In genomic region chr3:124760601-124761000, GRCh38 we compare ENCODE assay signal across 11 cellular contexts. TPM values are rescaled to one million over a fixed set of nuclear protein-coding genes. Genes with fewer than 3 reads are reported as not detected.
DNase-seq lines count a peak whose midpoint lies in the region; ATAC-seq, FAIRE-seq and TF ChIP-seq lines count a peak whose summit lies in the region.
"Had no signal": no experiment of that assay in that cellular context is flagged by ENCODE, and none has a peak within 500 bp of the region (broad histone marks: within the 10 kb centered on the region; RNA-seq: fewer than 3 reads in every experiment).

No MANE protein-coding gene starts in this region.

- H3K27ac Mint-ChIP-seq in activated CD8-positive, alpha-beta memory T cell treated with anti-CD3 and anti-CD28 coated beads, Interleukin-2, amount 10 ng/mL, durations not matched to agents 7 days and 5 days, result no peak overlapping the region
- H3K27ac Mint-ChIP-seq: activated T-cell treated with anti-CD3 and anti-CD28 coated beads, Interleukin-2, amount 50 U/mL, for 24 hours; T-helper 2 cell treated with Interferon-gamma antibody and Interleukin-4, amounts not matched to agents 5 μg/mL and 100 μg/mL, for 36 hours had no signal

- in situ Hi-C loops in Caki2 (cut with HindIII; ENCODE audit: low pct_unique_long_range_greater_than_20kb, low sequenced_read_pairs), result loop anchor here (25.0 kb wide), 1 partner anchor 127 kb away; the partner anchor contains the start of gene ITGB5
- in situ Hi-C loops in HepG2 (cut with HindIII; ENCODE audit: extremely low pct_ligation_motif_present, low pct_unique_long_range_greater_than_20kb), result loop anchor here (5.0 to 25.0 kb wide), 2 partner anchors 142 to 402 kb away; no protein-coding TSS in a partner anchor

- TF ChIP-seq EP300 in HepG2 (IDR thresholded peaks at IDR 0.05; ENCODE audit: low read depth in 2 of 2, low read length in 2 of 2) (no peak), HepG2 (CRISPR knock-in tag; IDR thresholded peaks at IDR 0.05; ENCODE audit: borderline replicate concordance) (no peak)

- CTCF ChIA-PET in HepG2 (lab: Yijun Ruan, JAX; ENCODE audit: low intra/inter-chr PET ratio, low total read pairs), result interaction anchor here (0.7 to 2.2 kb wide), 4 partner anchors 140 to 225 kb away, joined by 3 to 27 read pairs (median 3); no protein-coding TSS in a partner anchor
- CTCF ChIA-PET in activated CD8-positive, alpha-beta memory T cell treated with anti-CD3 and anti-CD28 coated beads, Interleukin-2, amount 10 ng/mL, durations not matched to agents 7 days and 5 days (lab: Charles Lee), result interaction anchor here (0.6 to 7.8 kb wide), 37 partner anchors 8 to 835 kb away, joined by 3 to 166 read pairs (median 4); partner anchors contain the start of gene OSBPL11

- DNase-seq in Caki2 (ENCODE audit: low read depth), result peak; percentile 18
- DNase-seq in LHCN-M2 (ENCODE audit: low read depth), result peak; percentile 98
- DNase-seq in cardiac fibroblast (ENCODE audit: low read depth in 2 of 2), result peak; percentile 66 to 78
- DNase-seq in HepG2 (ENCODE audit: low spot score), result peak; percentile 31
- no peak for DNase-seq in activated CD8-positive, alpha-beta memory T cell treated with anti-CD3 and anti-CD28 coated beads, Interleukin-2, amount 10 ng/mL, durations not matched to agents 7 days and 5 days
- no peak for DNase-seq in superior temporal gyrus (ENCODE audit: extremely low spot score)
- no peak for DNase-seq in activated CD4-positive, alpha-beta T cell treated with anti-CD3 and anti-CD28 coated beads, Interleukin-2, amount 50 U/mL, for 1 hour

- H3K4me1 ChIP-seq in HepG2 (ENCODE audit: insufficient read depth, low read length), result peaks cover 23% of the 10 kb centered on the region

- no peaks in the 10 kb centered on the region for H3K27me3 ChIP-seq in HepG2 (ENCODE audit: control insufficient read depth in 1 of 2, insufficient read depth in 2 of 2, low read length in 2 of 2)

- no peaks in the 10 kb centered on the region for H3K36me3 Mint-ChIP-seq in activated CD8-positive, alpha-beta memory T cell treated with anti-CD3 and anti-CD28 coated beads, Interleukin-2, amount 10 ng/mL, durations not matched to agents 7 days and 5 days

- peak; percentile 46 for ATAC-seq in HepG2
- no peak for ATAC-seq in activated CD8-positive, alpha-beta memory T cell treated with anti-CD3 and anti-CD28 coated beads, Interleukin-2, amount 10 ng/mL, durations not matched to agents 7 days and 5 days
- no peak for ATAC-seq in GM21447 (IDR thresholded peaks at IDR 0.05; ENCODE audit: unreplicated experiment)

- POLR2A ChIA-PET in HepG2 (lab: Yijun Ruan, JAX), result interaction anchor here (1.1 to 3.0 kb wide), 6 partner anchors 30 to 141 kb away, joined by 3 to 20 read pairs (median 5); partner anchors contain the start of genes ITGB5 and UMPS

- H3K27ac ChIP-seq in HepG2 (ENCODE audit: extremely low read length, insufficient read depth, low read length), result no peak overlapping the region

- peaks cover 4% of the 10 kb centered on the region for H3K4me1 Mint-ChIP-seq in activated CD8-positive, alpha-beta memory T cell treated with anti-CD3 and anti-CD28 coated beads, Interleukin-2, amount 10 ng/mL, durations not matched to agents 7 days and 5 days

- no peaks in the 10 kb centered on the region for H4K20me1 ChIP-seq in HepG2 (ENCODE audit: insufficient read depth, low read length)

- WGBS in HepG2 (ENCODE audit: low lambda C conversion rate), result 48% methylated on average over 2 of the region's 2 CpGs

- no peak overlapping the region for H3K4me3 ChIP-seq in cardiac fibroblast (replicated peaks in 1 of 2; ENCODE audit: low read depth in 2 of 2, low read length in 2 of 2)
- no peak overlapping the region for H3K4me3 ChIP-seq in HepG2 (replicated peaks in 1 of 3; ENCODE audit: insufficient read depth in 1 of 3, low read depth in 2 of 3, low read length in 3 of 3)

- H3K79me2 ChIP-seq in HepG2 (ENCODE audit: insufficient read depth, low read length), result no peaks in the 10 kb centered on the region

- peaks cover 20 to 25% of the 10 kb centered on the region in 2 experiments for H3K36me3 ChIP-seq in HepG2 (replicated peaks in 1 of 2; ENCODE audit: control insufficient read depth in 1 of 2, insufficient read depth in 2 of 2, low read length in 2 of 2)

- no peaks in the 10 kb centered on the region for H3K9me3 ChIP-seq in HepG2 (ENCODE audit: low read length)

- no peak for TF ChIP-seq POLR2A in HepG2 (IDR thresholded peaks at IDR 0.05; ENCODE audit: insufficient read depth in 1 of 2, low read depth in 2 of 2, low read length in 2 of 2)

- H3K27me3 Mint-ChIP-seq in activated CD8-positive, alpha-beta memory T cell treated with anti-CD3 and anti-CD28 coated beads, Interleukin-2, amount 10 ng/mL, durations not matched to agents 7 days and 5 days, result peaks cover 3% of the 10 kb centered on the region

- intact Hi-C loops in HepG2 (cut with micrococcal nuclease; ENCODE audit: unreplicated experiment), result loop anchor here (2.0 to 5.0 kb wide), 2 partner anchors 127 to 226 kb away; partner anchors contain the start of gene ITGB5

- no peak overlapping the region for H2AFZ ChIP-seq in HepG2 (ENCODE audit: low read length)

- no peak for FAIRE-seq in HepG2 (lab: Jason Lieb, UNC)
- FAIRE-seq: islet of Langerhans had no signal

- TF ChIP-seq CTCF in cardiac fibroblast (IDR thresholded peaks at IDR 0.05; ENCODE audit: low read depth, low read length) (no peak), HepG2 (CRISPR knock-in tag; IDR thresholded peaks at IDR 0.05) (no peak)

- TF ChIP-seq RAD21 in HepG2 (CRISPR knock-in tag; IDR thresholded peaks at IDR 0.05), result no peak

- no peak overlapping the region for H3K4me2 ChIP-seq in HepG2 (ENCODE audit: low read depth, low read length)

- H3K9ac ChIP-seq in HepG2 (ENCODE audit: insufficient read depth, low read depth, low read length), result no peak overlapping the region

- no peaks in the 10 kb centered on the region for H3K9me3 Mint-ChIP-seq in activated CD8-positive, alpha-beta memory T cell treated with anti-CD3 and anti-CD28 coated beads, Interleukin-2, amount 10 ng/mL, durations not matched to agents 7 days and 5 days (ENCODE audit: low read depth)
- H3K9me3 Mint-ChIP-seq: activated T-cell treated with anti-CD3 and anti-CD28 coated beads, Interleukin-2, amount 50 U/mL, for 24 hours; T-helper 2 cell treated with Interferon-gamma antibody and Interleukin-4, amounts not matched to agents 5 μg/mL and 100 μg/mL, for 36 hours had no signal

- H3K4me3 Mint-ChIP-seq in activated CD8-positive, alpha-beta memory T cell treated with anti-CD3 and anti-CD28 coated beads, Interleukin-2, amount 10 ng/mL, durations not matched to agents 7 days and 5 days, result no peak overlapping the region

- BruUV-seq in HepG2 (replicated peaks; lab: Mats Ljungman, UMichigan), result no TSS peak

TF ChIP-seq in HepG2, 621 proteins besides CTCF, POLR2A, EP300 and RAD21:
- TF ChIP-seq NFKBIZ (CRISPR knock-in tag; IDR thresholded peaks at IDR 0.05), result no peak
- TF ChIP-seq, protein P1, sequence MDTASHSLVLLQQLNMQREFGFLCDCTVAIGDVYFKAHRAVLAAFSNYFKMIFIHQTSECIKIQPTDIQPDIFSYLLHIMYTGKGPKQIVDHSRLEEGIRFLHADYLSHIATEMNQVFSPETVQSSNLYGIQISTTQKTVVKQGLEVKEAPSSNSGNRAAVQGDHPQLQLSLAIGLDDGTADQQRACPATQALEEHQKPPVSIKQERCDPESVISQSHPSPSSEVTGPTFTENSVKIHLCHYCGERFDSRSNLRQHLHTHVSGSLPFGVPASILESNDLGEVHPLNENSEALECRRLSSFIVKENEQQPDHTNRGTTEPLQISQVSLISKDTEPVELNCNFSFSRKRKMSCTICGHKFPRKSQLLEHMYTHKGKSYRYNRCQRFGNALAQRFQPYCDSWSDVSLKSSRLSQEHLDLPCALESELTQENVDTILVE (CRISPR knock-in tag; IDR thresholded peaks at IDR 0.05), result no peak
- TF ChIP-seq TFAP4 (IDR thresholded peaks at IDR 0.05; ENCODE audit: borderline replicate concordance, low read depth), result 0 out of 2 replicates have a peak, but pooled peaks have one; percentile 14
- TF ChIP-seq FOXA1 (IDR thresholded peaks at IDR 0.05), result no peak
- 0 out of 2 replicates have a peak, but pooled peaks have one; percentile 7 for TF ChIP-seq FOXA1 (CRISPR knock-in tag; IDR thresholded peaks at IDR 0.05)

RNA-seq across cellular contexts. Expression of gene UMPS, which starts 30.3 kb away (rescaled TPM):
- 25.3 and 49.3 TPM in 2 replicates for total RNA-seq in Caki2 (2014; rRNA removed; shearing (Covaris generic); ENCODE audit: low replicate concordance)
- total RNA-seq in LHCN-M2 (2014; rRNA removed) (31.7 and 39.3 TPM in 2 replicates), HepG2 (2016; rRNA removed; fragmentation: Illumina TruSeq; extraction: Trizol) (74.2 and 117 TPM in 2 replicates)
- polyA plus RNA-seq in LHCN-M2 (2012), result 20.7 TPM
- total RNA-seq in HepG2 (2016; cell fraction: cytosol; rRNA removed; fragmentation: Illumina TruSeq; extraction: Trizol; ENCODE audit: low read depth), result 28.7 and 31.7 TPM in 2 replicates
- total RNA-seq in HepG2 (2016; cell fraction: insoluble cytoplasmic fraction; rRNA removed; fragmentation: Illumina TruSeq; extraction: Trizol), result 78.4 and 116 TPM in 2 replicates
- total RNA-seq in HepG2 (2016; cell fraction: membrane; rRNA removed; fragmentation: Illumina TruSeq; extraction: Trizol), result 34.6 and 40.8 TPM in 2 replicates
- 44.6 and 58.8 TPM in 2 replicates for total RNA-seq in HepG2 (2016; cell fraction: nucleus; rRNA removed; fragmentation: Illumina TruSeq; extraction: Trizol)
- polyA plus RNA-seq in HepG2 (2011; rRNA removed), result 45.6 and 52.7 TPM in 2 replicates
- polyA plus RNA-seq in HepG2 (2011; cell fraction: cytosol; rRNA removed), result 38.1 and 45.2 TPM in 2 replicates
- polyA plus RNA-seq in HepG2 (2011; cell fraction: nucleus; rRNA removed), result 17.0 and 19.5 TPM in 2 replicates
- 35.5 and 38.6 TPM in 2 replicates for polyA plus RNA-seq in HepG2 (2012)
- 5.6 and 7.5 TPM in 2 replicates for polyA plus RNA-seq in HepG2 (2016; cell fraction: cytosol; fragmentation: Illumina TruSeq; extraction: Trizol; ENCODE audit: low read depth)
- 104 and 112 TPM in 2 replicates for polyA plus RNA-seq in HepG2 (2016; cell fraction: insoluble cytoplasmic fraction; fragmentation: Illumina TruSeq; extraction: Trizol; ENCODE audit: low read depth)
- polyA plus RNA-seq in HepG2 (2016; cell fraction: membrane; fragmentation: Illumina TruSeq; extraction: Trizol; ENCODE audit: low read depth), result 11.5 and 11.6 TPM in 2 replicates
- polyA plus RNA-seq in HepG2 (2016; cell fraction: nucleus; fragmentation: Illumina TruSeq; extraction: Trizol; ENCODE audit: insufficient read depth, low read depth), result 57.0 and 64.6 TPM in 2 replicates
- polyA minus RNA-seq in HepG2 (2011; rRNA and poly(A)+ RNA removed; ENCODE audit: low replicate concordance), result 37.2 and 57.0 TPM in 2 replicates
- 89.0 and 103 TPM in 2 replicates for polyA minus RNA-seq in HepG2 (2011; cell fraction: cytosol; rRNA and poly(A)+ RNA removed)
- polyA minus RNA-seq in HepG2 (2011; cell fraction: nucleus; rRNA and poly(A)+ RNA removed), result 47.1 and 56.3 TPM in 2 replicates
- total RNA-seq in activated CD8-positive, alpha-beta memory T cell treated with anti-CD3 and anti-CD28 coated beads, Interleukin-2, amount 10 ng/mL, durations not matched to agents 7 days and 5 days, result 10 to 100 TPM; 33.4 to 50.1 TPM

Comparison
In these comparisons a context has a peak if more than half of its experiments do, and no peak if none do; other contexts are left out.
1. DNase-seq: peak in Caki2 (single experiment), LHCN-M2 (single experiment), cardiac fibroblast (2 of 2) and HepG2 (single experiment); none in activated CD8-positive, alpha-beta memory T cell treated with anti-CD3 and anti-CD28 coated beads, Interleukin-2, amount 10 ng/mL, durations not matched to agents 7 days and 5 days (single experiment), superior temporal gyrus (single experiment) and activated CD4-positive, alpha-beta T cell treated with anti-CD3 and anti-CD28 coated beads, Interleukin-2, amount 50 U/mL, for 1 hour (single experiment).